19 cellular contexts compared by ENCODE assay signal in genomic region chr2:16763056-16763455, GRCh38.
DNase-seq lines count a peak whose midpoint lies in the region; ATAC-seq and TF ChIP-seq lines count a peak whose summit lies in the region.
"Had no signal": no experiment of that assay in that cellular context is flagged by ENCODE, and none has a peak within 500 bp of the region (broad histone marks: within the 10 kb centered on the region; RNA-seq: fewer than 3 reads in every experiment).

No MANE protein-coding gene starts in this region.

- H3K27me3 ChIP-seq in GM23338 (ENCODE audit: insufficient read depth) (no peaks in the 10 kb centered on the region), PC-9 (ENCODE audit: insufficient read depth, low read depth) (no peaks in the 10 kb centered on the region), left lung (no peaks in the 10 kb centered on the region), upper lobe of left lung (no peaks in the 10 kb centered on the region), testis (no peaks in the 10 kb centered on the region)
- H3K27me3 ChIP-seq: MG63, SJSA1 had no signal

- WGBS in upper lobe of left lung, 2 donors, result 56 to 61% methylated on average over 2 of the region's 2 CpGs
- WGBS in testis, 2 donors, result 67 to 86% methylated on average over 2 of the region's 2 CpGs

- H3K79me2 ChIP-seq in GM23338 (replicated peaks; ENCODE audit: insufficient read depth) (no peaks in the 10 kb centered on the region), PC-9 (ENCODE audit: low read depth) (no peaks in the 10 kb centered on the region)

- CTCF ChIA-PET in PC-9 (lab: Charles Lee), result no interaction called here

- H3K9me3 Mint-ChIP-seq in GM23338, result no peaks in the 10 kb centered on the region

- POLR2A ChIA-PET in PC-9 (lab: Charles Lee; ENCODE audit: unreplicated experiment), result interaction anchor here (0.5 kb wide), 1 partner anchor 1418 kb away, joined by 18 read pairs; no protein-coding TSS in a partner anchor

- H3K4me2 ChIP-seq in GM23338 (no peak overlapping the region), PC-9 (peak overlapping the region; percentile 63; the same call in 1 of the 2 replicates)

- H3K27ac Mint-ChIP-seq in GM23338, result no peak overlapping the region

- H3K9me2 ChIP-seq in GM23338 (ENCODE audit: insufficient read depth), result no peaks in the 10 kb centered on the region
- no peaks in the 10 kb centered on the region; the same call in 1 of the 2 replicates for H3K9me2 ChIP-seq in PC-9 (ENCODE audit: insufficient read depth)

- H3K9me3 ChIP-seq in PC-9 (ENCODE audit: insufficient read depth, low read depth) (peaks cover 5% of the 10 kb centered on the region; the same call in 1 of the 2 replicates), left lung (no peaks in the 10 kb centered on the region), upper lobe of left lung (no peaks in the 10 kb centered on the region), testis (no peaks in the 10 kb centered on the region)
- H3K9me3 ChIP-seq: HAP-1, MG63, SJSA1 had no signal

- TF ChIP-seq EP300 in upper lobe of left lung (IDR thresholded peaks at IDR 0.05), result no peak

- H3K4me1 Mint-ChIP-seq in GM23338, result peaks cover 3% of the 10 kb centered on the region; the same call in 1 of the 3 replicates

- no peaks in the 10 kb centered on the region for H3K36me3 Mint-ChIP-seq in GM23338 (ENCODE audit: low read depth)
- H3K36me3 Mint-ChIP-seq: IgD-negative memory B cell had no signal

- H3F3A ChIP-seq in GM23338 (replicated peaks; ENCODE audit: low read depth) (no peaks in the 10 kb centered on the region), PC-9 (ENCODE audit: insufficient read depth, low read depth) (no peaks in the 10 kb centered on the region)

- H3K27ac ChIP-seq in GM23338 (ENCODE audit: low read depth) (no peak overlapping the region), PC-9 (no peak overlapping the region), left lung (no peak overlapping the region), upper lobe of left lung (peak overlapping the region in 2 of 4 donors; percentile 30 to 54), testis (no peak overlapping the region)
- H3K27ac ChIP-seq: SJSA1 had no signal

- no peak for ATAC-seq in GM23338
- peak; percentile 63 for ATAC-seq in left lung
- ATAC-seq in upper lobe of left lung (ENCODE audit: low FRiP score in 2 of 2), result peak; percentile 7
- ATAC-seq: Panc1 had no signal

- H3K4me1 ChIP-seq in GM23338 (ENCODE audit: insufficient read depth) (no peaks in the 10 kb centered on the region), PC-9 (replicated peaks; ENCODE audit: insufficient read depth) (peaks cover 10% of the 10 kb centered on the region), left lung (peaks cover 0 to 24% of the 10 kb centered on the region in 2 donors), upper lobe of left lung (peaks cover 0 to 17% (median 13%) of the 10 kb centered on the region in 4 donors), testis (peaks cover 5% of the 10 kb centered on the region)
- H3K4me1 ChIP-seq: HAP-1, SJSA1 had no signal

- DNase-seq in GM23338 (ENCODE audit: low spot score) (no peak), PC-9 (peak in 1 of 2 experiments; percentile 34), left lung (no peak), upper lobe of left lung (peak in 1 of 2 donors; percentile 30), activated gamma-delta T cell (lab: John Stamatoyannopoulos, UW) (no peak), testis (no peak), SIG-M5 (lab: John Stamatoyannopoulos, UW) (no peak)
- DNase-seq: ACHN, DMS 273 treated with DMSO at 0.1 percent for 48 hours, GDM1, Karpas-422, MG63, NCI-H1092 treated with DMSO at 0.1 percent for 48 hours, NCI-H1694, NCI-H510A had no signal

- no peak overlapping the region for H3K4me3 Mint-ChIP-seq in GM23338

- H3K36me3 ChIP-seq in GM23338 (ENCODE audit: insufficient read depth) (no peaks in the 10 kb centered on the region), PC-9 (ENCODE audit: low read depth) (no peaks in the 10 kb centered on the region), left lung (no peaks in the 10 kb centered on the region), upper lobe of left lung (no peaks in the 10 kb centered on the region), testis (ENCODE audit: low read depth, missing control alignments) (no peaks in the 10 kb centered on the region)
- H3K36me3 ChIP-seq: HAP-1, MG63, SJSA1 had no signal

- BruUV-seq in PC-9 (replicated peaks; lab: Mats Ljungman, UMichigan), result no TSS peak

- peaks cover under 1% of the 10 kb centered on the region for H3K27me3 Mint-ChIP-seq in GM23338 (ENCODE audit: insufficient read depth, low read depth, poor library complexity)

- no peak for TF ChIP-seq CTCF in GM23338 (conservative IDR thresholded peaks at IDR 0.05; ENCODE audit: low read depth in 2 of 2)
- TF ChIP-seq CTCF in PC-9 (conservative IDR thresholded peaks at IDR 0.05), result no peak
- TF ChIP-seq CTCF in left lung (IDR thresholded peaks at IDR 0.05), result no peak
- TF ChIP-seq CTCF in upper lobe of left lung (IDR thresholded peaks at IDR 0.05), result no peak
- TF ChIP-seq CTCF in testis (IDR thresholded peaks at IDR 0.05), result no peak

- intact Hi-C loops in PC-9 (cut with micrococcal nuclease; ENCODE audit: unreplicated experiment) (no loop called here), left lung (cut with DNase I) (no loop called here), testis (cut with DNase I; ENCODE audit: low total_unique reads) (no loop called here)

- TF ChIP-seq POLR2A in upper lobe of left lung (IDR thresholded peaks at IDR 0.05) (no peak), testis (IDR thresholded peaks at IDR 0.05) (no peak)

- H4K20me1 ChIP-seq in GM23338 (replicated peaks; ENCODE audit: insufficient read depth), result no peaks in the 10 kb centered on the region
- H4K20me1 ChIP-seq in PC-9 (ENCODE audit: insufficient read depth), result no peaks in the 10 kb centered on the region

- H3K4me3 ChIP-seq in GM23338 (no peak overlapping the region), PC-9 (no peak overlapping the region), left lung (no peak overlapping the region), upper lobe of left lung (no peak overlapping the region), testis (no peak overlapping the region)
- H3K4me3 ChIP-seq: HAP-1, MG63, SJSA1 had no signal

- H2AFZ ChIP-seq in GM23338, result peak overlapping the region; percentile 59; the same call in 1 of the 2 replicates
- no peak overlapping the region for H2AFZ ChIP-seq in PC-9

TF ChIP-seq in GM23338, 12 proteins besides CTCF, POLR2A, EP300 and RAD21 (continues in another document):
- TF ChIP-seq EZH2phosphoT487 (IDR thresholded peaks at IDR 0.05; ENCODE audit: unreplicated experiment) (no peak), REST (IDR thresholded peaks at IDR 0.05; ENCODE audit: unreplicated experiment) (no peak)
